ENCODE assay signal across 7 cellular contexts in genomic region chr18:14607360-14607759, GRCh38.
DNase-seq lines count a peak whose midpoint lies in the region; ATAC-seq and TF ChIP-seq lines count a peak whose summit lies in the region.
"Not testable (repeated sequence)": the region's sequence is repeated elsewhere in the genome, so short reads cannot be mapped to it uniquely, and the experiment has no call there.

No MANE protein-coding gene starts in this region.

- H3K4me3 ChIP-seq in CD4-positive, CD25-positive, alpha-beta regulatory T cell (ENCODE audit: low read depth, low read length); DND-41 (ENCODE audit: low read depth in 1 of 2, low read length in 2 of 2); naive thymus-derived CD4-positive, alpha-beta T cell (ENCODE audit: low read length): not testable (repeated sequence)

- H4K20me1 ChIP-seq in DND-41 (ENCODE audit: insufficient read depth, low read length), result not testable (repeated sequence)

- not testable (repeated sequence) for H3K9me3 Mint-ChIP-seq in CD4-positive, CD25-positive, alpha-beta regulatory T cell; activated naive CD4-positive, alpha-beta T cell treated with anti-CD3 and anti-CD28 coated beads, Interleukin-2, amount 10 ng/mL, durations not matched to agents 7 days and 5 days; MCF 10A (ENCODE audit: unreplicated experiment); naive thymus-derived CD4-positive, alpha-beta T cell; stimulated activated naive CD8-positive, alpha-beta T cell treated with anti-CD3 and anti-CD28 coated beads, Interleukin-15, Interleukin-2, amounts not matched to agents 100 ng/mL and 50 ng/mL, for 24 hours

- not testable (repeated sequence) for H3K36me3 Mint-ChIP-seq in CD4-positive, CD25-positive, alpha-beta regulatory T cell; T-helper 17 cell (ENCODE audit: low read depth); MCF 10A (ENCODE audit: insufficient read depth, unreplicated experiment); naive thymus-derived CD4-positive, alpha-beta T cell; stimulated activated naive CD8-positive, alpha-beta T cell treated with anti-CD3 and anti-CD28 coated beads, Interleukin-15, Interleukin-2, amounts not matched to agents 100 ng/mL and 50 ng/mL, for 24 hours (ENCODE audit: low read depth)
- H3K36me3 Mint-ChIP-seq in activated naive CD4-positive, alpha-beta T cell treated with anti-CD3 and anti-CD28 coated beads, Interleukin-2, amount 10 ng/mL, durations not matched to agents 7 days and 5 days, result peaks cover 10% of the 10 kb centered on the region

- CTCF ChIA-PET in activated naive CD4-positive, alpha-beta T cell treated with anti-CD3 and anti-CD28 coated beads, Interleukin-2, amount 10 ng/mL, durations not matched to agents 7 days and 5 days (lab: Charles Lee); MCF 10A (lab: Yijun Ruan, JAX); naive thymus-derived CD4-positive, alpha-beta T cell (lab: Charles Lee): not testable (repeated sequence)

- not testable (repeated sequence) for H3K4me1 ChIP-seq in CD4-positive, CD25-positive, alpha-beta regulatory T cell (ENCODE audit: control insufficient read depth, insufficient read depth, low read length, poor library complexity, severe bottlenecking); naive thymus-derived CD4-positive, alpha-beta T cell (ENCODE audit: control insufficient read depth in 2 of 2, insufficient read depth in 2 of 2, low read length in 2 of 2)
- peaks cover 41% of the 10 kb centered on the region for H3K4me1 ChIP-seq in DND-41 (ENCODE audit: insufficient read depth, low read length)

- not testable (repeated sequence) for H3K36me3 ChIP-seq in CD4-positive, CD25-positive, alpha-beta regulatory T cell (ENCODE audit: control insufficient read depth, insufficient read depth, low read length); DND-41 (ENCODE audit: insufficient read depth, low read length); naive thymus-derived CD4-positive, alpha-beta T cell (ENCODE audit: control insufficient read depth in 2 of 3, insufficient read depth in 3 of 3, low read length in 3 of 3)

- DNase-seq in CD4-positive, CD25-positive, alpha-beta regulatory T cell; T-helper 17 cell; activated naive CD4-positive, alpha-beta T cell treated with anti-CD3 and anti-CD28 coated beads, Interleukin-2, amount 10 ng/mL, durations not matched to agents 7 days and 5 days; MCF 10A (ENCODE audit: unreplicated experiment); naive thymus-derived CD4-positive, alpha-beta T cell: not testable (repeated sequence)
- DNase-seq in DND-41, result peak; percentile 51

- not testable (repeated sequence) for H2AFZ ChIP-seq in DND-41 (ENCODE audit: low read depth, low read length)

- not testable (repeated sequence) for BruUV-seq in MCF 10A (replicated peaks; lab: Mats Ljungman, UMichigan)

- not testable (repeated sequence) for H3K27me3 Mint-ChIP-seq in CD4-positive, CD25-positive, alpha-beta regulatory T cell; T-helper 17 cell; activated naive CD4-positive, alpha-beta T cell treated with anti-CD3 and anti-CD28 coated beads, Interleukin-2, amount 10 ng/mL, durations not matched to agents 7 days and 5 days; MCF 10A (ENCODE audit: insufficient read depth, unreplicated experiment); naive thymus-derived CD4-positive, alpha-beta T cell; stimulated activated naive CD8-positive, alpha-beta T cell treated with anti-CD3 and anti-CD28 coated beads, Interleukin-15, Interleukin-2, amounts not matched to agents 100 ng/mL and 50 ng/mL, for 24 hours

- peaks cover 3 to 43% (median 13%) of the 10 kb centered on the region in 4 donors for H3K4me1 Mint-ChIP-seq in CD4-positive, CD25-positive, alpha-beta regulatory T cell
- peaks cover 11% of the 10 kb centered on the region for H3K4me1 Mint-ChIP-seq in T-helper 17 cell
- H3K4me1 Mint-ChIP-seq in activated naive CD4-positive, alpha-beta T cell treated with anti-CD3 and anti-CD28 coated beads, Interleukin-2, amount 10 ng/mL, durations not matched to agents 7 days and 5 days, result peaks cover 36% of the 10 kb centered on the region
- H3K4me1 Mint-ChIP-seq in MCF 10A (ENCODE audit: insufficient read depth, unreplicated experiment), result not testable (repeated sequence)
- peaks cover 20 to 43% (median 37%) of the 10 kb centered on the region in 7 donors for H3K4me1 Mint-ChIP-seq in naive thymus-derived CD4-positive, alpha-beta T cell
- H3K4me1 Mint-ChIP-seq in stimulated activated naive CD8-positive, alpha-beta T cell treated with anti-CD3 and anti-CD28 coated beads, Interleukin-15, Interleukin-2, amounts not matched to agents 100 ng/mL and 50 ng/mL, for 24 hours (ENCODE audit: low read depth), result peaks cover 23% of the 10 kb centered on the region

- TF ChIP-seq CTCF in DND-41 (IDR thresholded peaks at IDR 0.05; ENCODE audit: borderline replicate concordance, extremely low read depth, low read length, poor library complexity, severe bottlenecking); MCF 10A (IDR thresholded peaks at IDR 0.05; ENCODE audit: unreplicated experiment): not testable (repeated sequence)

- ATAC-seq in CD4-positive, CD25-positive, alpha-beta regulatory T cell (ENCODE audit: low read depth in 2 of 2); T-helper 17 cell; naive thymus-derived CD4-positive, alpha-beta T cell: not testable (repeated sequence)
- ATAC-seq in DND-41 (ENCODE audit: insufficient read depth, low read depth), result peak; percentile 89

- H3K27me3 ChIP-seq in CD4-positive, CD25-positive, alpha-beta regulatory T cell (ENCODE audit: control insufficient read depth, insufficient read depth, low read length); DND-41 (ENCODE audit: insufficient read depth, low read length, poor library complexity); naive thymus-derived CD4-positive, alpha-beta T cell (ENCODE audit: control insufficient read depth in 2 of 2, insufficient read depth in 2 of 2, low read length in 2 of 2): not testable (repeated sequence)

- not testable (repeated sequence) for H3K9ac ChIP-seq in DND-41 (ENCODE audit: low read depth, low read length)

- peak overlapping the region in 2 of 3 donors; percentile 6 to 92 for H3K27ac Mint-ChIP-seq in CD4-positive, CD25-positive, alpha-beta regulatory T cell
- H3K27ac Mint-ChIP-seq in T-helper 17 cell (peak overlapping the region; percentile 59), MCF 10A (ENCODE audit: low read depth, unreplicated experiment) (peak overlapping the region; percentile 49)
- peak overlapping the region; percentile 60 for H3K27ac Mint-ChIP-seq in activated naive CD4-positive, alpha-beta T cell treated with anti-CD3 and anti-CD28 coated beads, Interleukin-2, amount 10 ng/mL, durations not matched to agents 7 days and 5 days
- peak overlapping the region in 6 of 9 donors; percentile 26 to 86 (median 74) for H3K27ac Mint-ChIP-seq in naive thymus-derived CD4-positive, alpha-beta T cell
- peak overlapping the region; percentile 6 for H3K27ac Mint-ChIP-seq in stimulated activated naive CD8-positive, alpha-beta T cell treated with anti-CD3 and anti-CD28 coated beads, Interleukin-15, Interleukin-2, amounts not matched to agents 100 ng/mL and 50 ng/mL, for 24 hours

- not testable (repeated sequence) for H3K27ac ChIP-seq in CD4-positive, CD25-positive, alpha-beta regulatory T cell (ENCODE audit: insufficient read depth, low read length, poor library complexity, severe bottlenecking); naive thymus-derived CD4-positive, alpha-beta T cell (ENCODE audit: low read depth, low read length)
- peak overlapping the region; percentile 70 for H3K27ac ChIP-seq in DND-41 (ENCODE audit: low read length)

- H3K79me2 ChIP-seq in DND-41 (ENCODE audit: insufficient read depth, low read length), result not testable (repeated sequence)

- peak overlapping the region in 2 of 4 donors; percentile 12 to 47 for H3K4me3 Mint-ChIP-seq in CD4-positive, CD25-positive, alpha-beta regulatory T cell
- not testable (repeated sequence) for H3K4me3 Mint-ChIP-seq in T-helper 17 cell; activated naive CD4-positive, alpha-beta T cell treated with anti-CD3 and anti-CD28 coated beads, Interleukin-2, amount 10 ng/mL, durations not matched to agents 7 days and 5 days; MCF 10A (ENCODE audit: unreplicated experiment); stimulated activated naive CD8-positive, alpha-beta T cell treated with anti-CD3 and anti-CD28 coated beads, Interleukin-15, Interleukin-2, amounts not matched to agents 100 ng/mL and 50 ng/mL, for 24 hours
- peak overlapping the region in 7 of 10 donors; percentile 18 to 80 (median 60) for H3K4me3 Mint-ChIP-seq in naive thymus-derived CD4-positive, alpha-beta T cell

- H3K4me2 ChIP-seq in DND-41 (ENCODE audit: insufficient read depth, low read length), result peak overlapping the region; percentile 27; the same call in 1 of the 2 replicates

- intact Hi-C loops in MCF 10A (cut with micrococcal nuclease); naive thymus-derived CD4-positive, alpha-beta T cell (cut with micrococcal nuclease): not testable (repeated sequence)

- POLR2A ChIA-PET in MCF 10A (lab: Yijun Ruan, JAX); naive thymus-derived CD4-positive, alpha-beta T cell (lab: Charles Lee): not testable (repeated sequence)

- not testable (repeated sequence) for H3K9me3 ChIP-seq in CD4-positive, CD25-positive, alpha-beta regulatory T cell (ENCODE audit: control insufficient read depth in 2 of 2, low read length in 2 of 2); DND-41 (ENCODE audit: insufficient read depth, low read length, severe bottlenecking); T-helper 17 cell (ENCODE audit: control insufficient read depth, low read length, poor library complexity, severe bottlenecking); naive thymus-derived CD4-positive, alpha-beta T cell (ENCODE audit: control insufficient read depth in 2 of 3, low read length in 3 of 3)

Comparison
In these comparisons a context has a peak if more than half of its experiments do, and no peak if none do; other contexts are left out.
1. H3K27ac Mint-ChIP-seq: peak in every context shown above with its lines; median percentile 74 in naive thymus-derived CD4-positive, alpha-beta T cell; 60 in activated naive CD4-positive, alpha-beta T cell treated with anti-CD3 and anti-CD28 coated beads, Interleukin-2, amount 10 ng/mL, durations not matched to agents 7 days and 5 days; 59 in T-helper 17 cell; 49 in CD4-positive, CD25-positive, alpha-beta regulatory T cell; 49 in MCF 10A; 6 in stimulated activated naive CD8-positive, alpha-beta T cell treated with anti-CD3 and anti-CD28 coated beads, Interleukin-15, Interleukin-2, amounts not matched to agents 100 ng/mL and 50 ng/mL, for 24 hours.